In the genomic region with DNA sequence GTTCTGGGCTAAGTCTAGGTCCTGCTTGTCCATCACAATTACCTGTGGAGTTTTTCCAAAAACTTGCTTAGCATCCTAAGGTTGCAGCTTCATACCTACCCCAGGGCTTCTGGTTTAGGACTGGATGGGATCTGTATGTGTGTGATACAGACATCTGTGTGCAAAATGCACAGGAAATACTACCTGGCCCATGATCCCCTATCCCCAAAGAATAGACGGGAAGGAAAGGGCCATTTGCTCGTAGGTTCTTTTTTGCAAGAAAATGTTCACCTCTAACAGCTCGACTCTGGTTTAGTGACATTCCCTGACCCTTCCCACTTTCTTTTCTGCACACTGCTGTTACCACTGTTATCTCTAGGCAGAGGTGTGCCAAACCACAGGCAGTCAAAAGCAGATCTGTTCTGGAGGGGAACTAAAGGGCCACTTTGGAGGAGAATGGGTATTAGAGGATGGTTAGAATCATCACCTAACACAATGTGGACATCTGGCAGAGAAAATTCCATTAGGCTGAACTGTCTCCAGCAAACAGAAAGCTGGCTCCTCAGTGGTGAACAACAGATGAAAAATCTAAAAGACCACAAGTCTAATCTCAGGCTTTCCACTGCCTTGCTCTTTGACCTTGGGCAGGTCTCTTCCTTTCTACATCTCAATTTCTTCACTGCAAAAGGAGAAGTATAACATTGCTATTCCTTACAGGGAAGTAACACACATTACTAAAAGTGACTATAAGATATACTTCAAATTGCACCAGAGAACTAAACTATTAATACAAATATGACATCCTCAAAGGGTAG, we compare ENCODE assay signal across 8 cellular contexts.
DNase-seq lines count a peak whose midpoint lies in the region; ATAC-seq and TF ChIP-seq lines count a peak whose summit lies in the region.

No MANE protein-coding gene starts in this region.

- no peaks in the 10 kb centered on the region for H3K36me3 ChIP-seq in SJCRH30

- H3K27me3 ChIP-seq in SJCRH30: no peaks in the 10 kb centered on the region

- H3K4me3 ChIP-seq in SJCRH30: no peak overlapping the region
- H3K4me3 ChIP-seq in fibroblast of pulmonary artery (replicated peaks; ENCODE audit: low read depth, low read length): no peak overlapping the region

- H3K4me3 Mint-ChIP-seq in activated CD8-positive, alpha-beta T cell treated with anti-CD3 and anti-CD28 coated beads for 36 hours: no peak overlapping the region
- H3K4me3 Mint-ChIP-seq in activated CD8-positive, alpha-beta T cell treated with anti-CD3 and anti-CD28 coated beads, Interleukin-2, amount 10 ng/mL, durations not matched to agents 7 days and 5 days: no peak overlapping the region
- no peak overlapping the region for H3K4me3 Mint-ChIP-seq in stimulated activated naive B cell treated with anti-CD40 and anti-IgM and Interleukin-4, amounts not matched to agents 10 μg/mL and 1 μg/mL and 100 μg/mL, for 72 hours
- no peak overlapping the region for H3K4me3 Mint-ChIP-seq in glutamatergic neuron (ENCODE audit: unreplicated experiment)

- no peaks in the 10 kb centered on the region for H3K27me3 Mint-ChIP-seq in activated CD8-positive, alpha-beta T cell treated with anti-CD3 and anti-CD28 coated beads for 36 hours
- no peaks in the 10 kb centered on the region for H3K27me3 Mint-ChIP-seq in activated CD8-positive, alpha-beta T cell treated with anti-CD3 and anti-CD28 coated beads, Interleukin-2, amount 10 ng/mL, durations not matched to agents 7 days and 5 days (ENCODE audit: low read depth)
- no peaks in the 10 kb centered on the region for H3K27me3 Mint-ChIP-seq in stimulated activated naive B cell treated with anti-CD40 and anti-IgM and Interleukin-4, amounts not matched to agents 10 μg/mL and 1 μg/mL and 100 μg/mL, for 72 hours
- peaks cover 2% of the 10 kb centered on the region for H3K27me3 Mint-ChIP-seq in glutamatergic neuron (ENCODE audit: unreplicated experiment)

- H3K9me3 Mint-ChIP-seq in activated CD8-positive, alpha-beta T cell treated with anti-CD3 and anti-CD28 coated beads for 36 hours: no peaks in the 10 kb centered on the region
- no peaks in the 10 kb centered on the region for H3K9me3 Mint-ChIP-seq in activated CD8-positive, alpha-beta T cell treated with anti-CD3 and anti-CD28 coated beads, Interleukin-2, amount 10 ng/mL, durations not matched to agents 7 days and 5 days (ENCODE audit: insufficient read depth)
- H3K9me3 Mint-ChIP-seq in stimulated activated naive B cell treated with anti-CD40 and anti-IgM and Interleukin-4, amounts not matched to agents 10 μg/mL and 1 μg/mL and 100 μg/mL, for 72 hours: no peaks in the 10 kb centered on the region
- peaks cover 5% of the 10 kb centered on the region for H3K9me3 Mint-ChIP-seq in glutamatergic neuron (ENCODE audit: unreplicated experiment)

- H3K9me3 ChIP-seq in SJCRH30 (replicated peaks): no peaks in the 10 kb centered on the region

- POLR2A ChIA-PET in activated CD8-positive, alpha-beta T cell treated with anti-CD3 and anti-CD28 coated beads for 36 hours (lab: Charles Lee): interaction anchor here (1.4 to 1.6 kb wide), 2 partner anchors 14 to 16 kb away, joined by 3 to 4 read pairs; no protein-coding TSS in a partner anchor
- POLR2A ChIA-PET in activated CD8-positive, alpha-beta T cell treated with anti-CD3 and anti-CD28 coated beads, Interleukin-2, amount 10 ng/mL, durations not matched to agents 7 days and 5 days (lab: Charles Lee): no interaction called here

- CTCF ChIA-PET in activated CD8-positive, alpha-beta T cell treated with anti-CD3 and anti-CD28 coated beads for 36 hours (lab: Charles Lee): interaction anchor here (2.5 kb wide), 2 partner anchors 15 to 20 kb away, joined by 10 to 16 read pairs; no protein-coding TSS in a partner anchor
- CTCF ChIA-PET in activated CD8-positive, alpha-beta T cell treated with anti-CD3 and anti-CD28 coated beads, Interleukin-2, amount 10 ng/mL, durations not matched to agents 7 days and 5 days (lab: Charles Lee): no interaction called here

- intact Hi-C loops in activated CD8-positive, alpha-beta T cell treated with anti-CD3 and anti-CD28 coated beads for 36 hours (cut with micrococcal nuclease): no loop called here

- no peak for TF ChIP-seq CTCF in activated CD8-positive, alpha-beta T cell treated with anti-CD3 and anti-CD28 coated beads for 36 hours (IDR thresholded peaks at IDR 0.05)
- TF ChIP-seq CTCF in fibroblast of pulmonary artery (IDR thresholded peaks at IDR 0.05; ENCODE audit: low read length, missing control alignments): no peak
- no peak for TF ChIP-seq CTCF in glutamatergic neuron (IDR thresholded peaks at IDR 0.05; ENCODE audit: partially characterized antibody, unreplicated experiment)

- peaks cover 50% of the 10 kb centered on the region for H3K4me1 Mint-ChIP-seq in activated CD8-positive, alpha-beta T cell treated with anti-CD3 and anti-CD28 coated beads for 36 hours (ENCODE audit: low read depth)
- H3K4me1 Mint-ChIP-seq in activated CD8-positive, alpha-beta T cell treated with anti-CD3 and anti-CD28 coated beads, Interleukin-2, amount 10 ng/mL, durations not matched to agents 7 days and 5 days (ENCODE audit: low read depth): peaks cover 44% of the 10 kb centered on the region
- peaks cover 8 to 20% of the 10 kb centered on the region in 2 donors for H3K4me1 Mint-ChIP-seq in stimulated activated naive B cell treated with anti-CD40 and anti-IgM and Interleukin-4, amounts not matched to agents 10 μg/mL and 1 μg/mL and 100 μg/mL, for 72 hours
- peaks cover 4% of the 10 kb centered on the region for H3K4me1 Mint-ChIP-seq in glutamatergic neuron (ENCODE audit: low read depth, unreplicated experiment)

- H3K27ac ChIP-seq in SJCRH30: peak overlapping the region; percentile 10; the same call in 1 of the 2 replicates

- ATAC-seq in activated CD8-positive, alpha-beta T cell treated with anti-CD3 and anti-CD28 coated beads for 36 hours: no peak
- ATAC-seq in activated CD8-positive, alpha-beta T cell treated with anti-CD3 and anti-CD28 coated beads, Interleukin-2, amount 10 ng/mL, durations not matched to agents 7 days and 5 days: no peak
- ATAC-seq in stimulated activated naive B cell treated with anti-CD40 and anti-IgM and Interleukin-4, amounts not matched to agents 10 μg/mL and 1 μg/mL and 100 μg/mL, for 72 hours (replicated peaks): peak; percentile 61 to 73
- ATAC-seq in GM21423 (IDR thresholded peaks at IDR 0.05; ENCODE audit: unreplicated experiment): no peak

- no peak for DNase-seq in activated CD8-positive, alpha-beta T cell treated with anti-CD3 and anti-CD28 coated beads for 36 hours
- no peak for DNase-seq in activated CD8-positive, alpha-beta T cell treated with anti-CD3 and anti-CD28 coated beads, Interleukin-2, amount 10 ng/mL, durations not matched to agents 7 days and 5 days
- DNase-seq in SJCRH30 (peak in 1 of 2 experiments; percentile 42), fibroblast of pulmonary artery (ENCODE audit: low read depth) (peak; percentile 26), SHP77 treated with DMSO at 0.1 percent for 48 hours (lab: John Stamatoyannopoulos, UW) (no peak), glutamatergic neuron (no peak)
- no peak for DNase-seq in stimulated activated naive B cell treated with anti-CD40 and anti-IgM and Interleukin-4, amounts not matched to agents 10 μg/mL and 1 μg/mL and 100 μg/mL, for 72 hours

- peak overlapping the region; percentile 12 for H3K27ac Mint-ChIP-seq in activated CD8-positive, alpha-beta T cell treated with anti-CD3 and anti-CD28 coated beads for 36 hours
- H3K27ac Mint-ChIP-seq in activated CD8-positive, alpha-beta T cell treated with anti-CD3 and anti-CD28 coated beads, Interleukin-2, amount 10 ng/mL, durations not matched to agents 7 days and 5 days: no peak overlapping the region
- no peak overlapping the region for H3K27ac Mint-ChIP-seq in stimulated activated naive B cell treated with anti-CD40 and anti-IgM and Interleukin-4, amounts not matched to agents 10 μg/mL and 1 μg/mL and 100 μg/mL, for 72 hours
- H3K27ac Mint-ChIP-seq in glutamatergic neuron (ENCODE audit: unreplicated experiment): no peak overlapping the region

- H3K36me3 Mint-ChIP-seq in activated CD8-positive, alpha-beta T cell treated with anti-CD3 and anti-CD28 coated beads for 36 hours (ENCODE audit: low read depth): peaks cover 1% of the 10 kb centered on the region
- H3K36me3 Mint-ChIP-seq in activated CD8-positive, alpha-beta T cell treated with anti-CD3 and anti-CD28 coated beads, Interleukin-2, amount 10 ng/mL, durations not matched to agents 7 days and 5 days (ENCODE audit: low read depth): peaks cover 6% of the 10 kb centered on the region
- H3K36me3 Mint-ChIP-seq in stimulated activated naive B cell treated with anti-CD40 and anti-IgM and Interleukin-4, amounts not matched to agents 10 μg/mL and 1 μg/mL and 100 μg/mL, for 72 hours: peaks cover 0 to 9% of the 10 kb centered on the region in 2 donors
- H3K36me3 Mint-ChIP-seq in glutamatergic neuron (ENCODE audit: unreplicated experiment): no peaks in the 10 kb centered on the region

- H3K4me1 ChIP-seq in SJCRH30: peaks cover 27% of the 10 kb centered on the region

Comparison
In these comparisons a context has a peak if more than half of its experiments do, and no peak if none do; other contexts are left out.
1. ATAC-seq: peak in stimulated activated naive B cell treated with anti-CD40 and anti-IgM and Interleukin-4, amounts not matched to agents 10 μg/mL and 1 μg/mL and 100 μg/mL, for 72 hours (2 of 2); none in activated CD8-positive, alpha-beta T cell treated with anti-CD3 and anti-CD28 coated beads for 36 hours (single experiment), activated CD8-positive, alpha-beta T cell treated with anti-CD3 and anti-CD28 coated beads, Interleukin-2, amount 10 ng/mL, durations not matched to agents 7 days and 5 days (single experiment) and GM21423 (single experiment).